In genomic region chr12:12521044-12521485, GRCh38 we compare ENCODE assay signal across 17 cellular contexts. TPM values are rescaled to one million over a fixed set of nuclear protein-coding genes. Genes with fewer than 3 reads are reported as not detected.
DNase-seq lines count a peak whose midpoint lies in the region; ATAC-seq and TF ChIP-seq lines count a peak whose summit lies in the region.
"Had no signal": no experiment of that assay in that cellular context is flagged by ENCODE, and none has a peak within 500 bp of the region (broad histone marks: within the 10 kb centered on the region; RNA-seq: fewer than 3 reads in every experiment).

No MANE protein-coding gene starts in this region.

- POLR2A ChIA-PET in HEK293 (lab: Yijun Ruan, JAX) (interaction anchor here (0.9 kb wide), 1 partner anchor 11 kb away, joined by 4 read pairs; no protein-coding TSS in a partner anchor), T-cell (lab: Charles Lee) (no interaction called here)

- TF ChIP-seq CTCF in HEK293 (tag by site-specific recombination; IDR thresholded peaks at IDR 0.05) (no peak), glutamatergic neuron (IDR thresholded peaks at IDR 0.05; ENCODE audit: partially characterized antibody, unreplicated experiment) (no peak)

- H3K9me3 Mint-ChIP-seq in glutamatergic neuron (ENCODE audit: unreplicated experiment) (no peaks in the 10 kb centered on the region), T-cell (no peaks in the 10 kb centered on the region)
- H3K9me3 Mint-ChIP-seq: activated B cell treated with CpG ODN at 0.5 μM for 24 hours had no signal

- H3K4me1 Mint-ChIP-seq in glutamatergic neuron (ENCODE audit: low read depth, unreplicated experiment) = peaks cover 11% of the 10 kb centered on the region
- H3K4me1 Mint-ChIP-seq in T-cell = peaks cover 25 to 55% (median 54%) of the 10 kb centered on the region in 3 donors
- H3K4me1 Mint-ChIP-seq: activated B cell treated with CpG ODN at 0.5 μM for 24 hours, B cell had no signal

- no peak overlapping the region for H3K27ac ChIP-seq in HEK293 (ENCODE audit: extremely low read depth, low read depth, low read length)
- H3K27ac ChIP-seq: brain microvascular endothelial cell had no signal

- CTCF ChIA-PET in HEK293 (lab: Yijun Ruan, JAX) (no interaction called here), T-cell (lab: Charles Lee) (interaction anchor here in 1 of 2 donors (0.7 kb wide), 1 partner anchor 216 kb away, joined by 3 read pairs; no protein-coding TSS in a partner anchor)

- H3K9me3 ChIP-seq in HEK293 (ENCODE audit: control insufficient read depth, insufficient read depth, low read depth, low read length) = no peaks in the 10 kb centered on the region

- H3K36me3 Mint-ChIP-seq in glutamatergic neuron (ENCODE audit: unreplicated experiment) (no peaks in the 10 kb centered on the region), T-cell (peaks cover 57% of the 10 kb centered on the region)

- H3K36me3 ChIP-seq in HEK293 (ENCODE audit: control insufficient read depth in 2 of 2, insufficient read depth in 1 of 2, low read length in 2 of 2) = peaks cover 6 to 29% of the 10 kb centered on the region in 2 experiments; a peak in 2 of 3 replicates
- H3K36me3 ChIP-seq: brain microvascular endothelial cell had no signal

- H3K4me1 ChIP-seq in HEK293 (ENCODE audit: control insufficient read depth, insufficient read depth, low read length) = 0 out of 2 replicates have a peak, but pooled peaks cover 6% of the 10 kb centered on the region

- H3K27ac Mint-ChIP-seq in glutamatergic neuron (ENCODE audit: unreplicated experiment) = peak overlapping the region; percentile 80
- H3K27ac Mint-ChIP-seq in T-cell = no peak overlapping the region
- H3K27ac Mint-ChIP-seq: activated B cell treated with CpG ODN at 0.5 μM for 24 hours; activated CD8-positive, alpha-beta memory T cell treated with anti-CD3 and anti-CD28 coated beads, Interleukin-2, amount 10 ng/mL, durations not matched to agents 7 days and 5 days; B cell had no signal

- DNase-seq in NCI-H748 treated with DMSO at 0.1 percent for 48 hours (lab: John Stamatoyannopoulos, UW) (peak; percentile 48), glutamatergic neuron (no peak), retina (peak; percentile 67), T-cell (no peak), GM19240 (ENCODE audit: insufficient read length, low spot score) (no peak)
- DNase-seq: activated B cell treated with CpG ODN at 0.5 μM for 24 hours; activated CD8-positive, alpha-beta memory T cell treated with anti-CD3 and anti-CD28 coated beads, Interleukin-2, amount 10 ng/mL, durations not matched to agents 7 days and 5 days; brain microvascular endothelial cell; effector memory CD4-positive, alpha-beta T cell; GOT3; NCI-H510A treated with DMSO at 0.1 percent for 48 hours; occipital lobe had no signal

- H3K4me3 ChIP-seq in HEK293 (ENCODE audit: low read depth, low read length) = no peak overlapping the region

- ATAC-seq in HG02798 (IDR thresholded peaks at IDR 0.05; ENCODE audit: poor library complexity, unreplicated experiment) = no peak
- no peak for ATAC-seq in T-cell (replicated peaks in 1 of 4)
- ATAC-seq in HG03521 (IDR thresholded peaks at IDR 0.05; ENCODE audit: unreplicated experiment) = no peak
- ATAC-seq: activated CD8-positive, alpha-beta memory T cell treated with anti-CD3 and anti-CD28 coated beads, Interleukin-2, amount 10 ng/mL, durations not matched to agents 7 days and 5 days; Panc1 had no signal

- H3K27me3 Mint-ChIP-seq in glutamatergic neuron (ENCODE audit: unreplicated experiment) (no peaks in the 10 kb centered on the region), T-cell (no peaks in the 10 kb centered on the region)
- H3K27me3 Mint-ChIP-seq: activated B cell treated with CpG ODN at 0.5 μM for 24 hours; activated CD8-positive, alpha-beta memory T cell treated with anti-CD3 and anti-CD28 coated beads, Interleukin-2, amount 10 ng/mL, durations not matched to agents 7 days and 5 days had no signal

- H3K4me3 Mint-ChIP-seq in glutamatergic neuron (ENCODE audit: unreplicated experiment) (peak overlapping the region; percentile 0), T-cell (no peak overlapping the region)
- H3K4me3 Mint-ChIP-seq: activated B cell treated with CpG ODN at 0.5 μM for 24 hours; activated CD8-positive, alpha-beta memory T cell treated with anti-CD3 and anti-CD28 coated beads, Interleukin-2, amount 10 ng/mL, durations not matched to agents 7 days and 5 days; B cell had no signal

TF ChIP-seq in HEK293, 187 proteins besides CTCF, POLR2A, EP300 and RAD21:
- TF ChIP-seq ATF2 (tag by site-specific recombination; IDR thresholded peaks at IDR 0.05; ENCODE audit: low read depth) (peak; percentile 80), ZNF629 (tag by site-specific recombination; IDR thresholded peaks at IDR 0.05) (peak; percentile 72), PRDM1 (tag by site-specific recombination; IDR thresholded peaks at IDR 0.05) (peak; percentile 54; the same call in 1 of the 2 replicates), ZBTB21 (tag by site-specific recombination; IDR thresholded peaks at IDR 0.05) (peak; percentile 59; the same call in 1 of the 2 replicates), TCF7L2 (IDR thresholded peaks at IDR 0.05; ENCODE audit: borderline replicate concordance, low read depth, low read length) (no peak), ZNF366 (tag by site-specific recombination; conservative IDR thresholded peaks at IDR 0.05) (0 out of 2 replicates have a peak, but pooled peaks have one; percentile 26), ZNF280D (tag by site-specific recombination; IDR thresholded peaks at IDR 0.05) (no peak), ZNF585B (tag by site-specific recombination; IDR thresholded peaks at IDR 0.05) (no peak), ZNF600 (tag by site-specific recombination; IDR thresholded peaks at IDR 0.05) (peak; percentile 80), ZNF394 (tag by site-specific recombination; IDR thresholded peaks at IDR 0.05; ENCODE audit: borderline replicate concordance) (peak; percentile 15; the same call in 1 of the 2 replicates), ZNF658 (tag by site-specific recombination; IDR thresholded peaks at IDR 0.05) (no peak), ZEB2 (tag by site-specific recombination; IDR thresholded peaks at IDR 0.05) (no peak)

RNA-seq across cellular contexts. Expression of gene DUSP16, which starts 41.6 kb away (rescaled TPM):
- total RNA-seq in glutamatergic neuron (ENCODE audit: unreplicated experiment) = 39.0 TPM
- 10 to 100 TPM; 44.6 to 72.3 (median 61.0) TPM for total RNA-seq in T-cell

Comparison
In these comparisons a context has a peak if more than half of its experiments do, and no peak if none do; other contexts are left out.
1. DNase-seq: peak in NCI-H748 treated with DMSO at 0.1 percent for 48 hours (single experiment) and retina (single experiment); none in glutamatergic neuron (single experiment), T-cell (0 of 34) and GM19240 (single experiment).